In genomic region chr6:10395946-10396577, GRCh38 we compare ENCODE assay signal across 19 cellular contexts. TPM values are rescaled to one million over a fixed set of nuclear protein-coding genes. Genes with fewer than 3 reads are reported as not detected.
DNase-seq lines count a peak whose midpoint lies in the region; ATAC-seq and TF ChIP-seq lines count a peak whose summit lies in the region.
"Had no signal": no experiment of that assay in that cellular context is flagged by ENCODE, and none has a peak within 500 bp of the region (broad histone marks: within the 10 kb centered on the region; RNA-seq: fewer than 3 reads in every experiment).

No MANE protein-coding gene starts in this region.

- H3K27ac ChIP-seq in neural progenitor cell (no peak overlapping the region), OCI-LY7 (ENCODE audit: low read depth, low read length, poor library complexity, severe bottlenecking) (no peak overlapping the region), lower lobe of right lung (no peak overlapping the region)
- H3K27ac ChIP-seq: ascending aorta, colonic mucosa, SJSA1 had no signal

- TF ChIP-seq CTCF in GM06990 (IDR thresholded peaks at IDR 0.05; ENCODE audit: insufficient read depth, low read length, poor library complexity, severe bottlenecking) (no peak), brain (conservative IDR thresholded peaks at IDR 0.05) (no peak), neural progenitor cell (IDR thresholded peaks at IDR 0.05) (no peak), OCI-LY7 (conservative IDR thresholded peaks at IDR 0.05; ENCODE audit: low read length) (no peak), lower lobe of right lung (IDR thresholded peaks at IDR 0.05) (no peak)

- peaks cover 100% of the 10 kb centered on the region for H3K27me3 Mint-ChIP-seq in brain
- peaks cover 93% of the 10 kb centered on the region for H3K27me3 Mint-ChIP-seq in neural progenitor cell (ENCODE audit: insufficient read depth, low read depth)

- H3K4me1 Mint-ChIP-seq in brain (peaks cover 21% of the 10 kb centered on the region), neural progenitor cell (peaks cover 10% of the 10 kb centered on the region)
- H3K4me1 Mint-ChIP-seq: activated CD8-positive, alpha-beta memory T cell treated with anti-CD3 and anti-CD28 coated beads, Interleukin-2, amount 10 ng/mL, durations not matched to agents 7 days and 5 days had no signal

- CTCF ChIA-PET in OCI-LY7 (lab: Charles Lee; ENCODE audit: unreplicated experiment): no interaction called here

- peak overlapping the region; percentile 33; the same call in 1 of the 2 replicates for H3K4me3 ChIP-seq in GM06990 (replicated peaks; ENCODE audit: low read depth, low read length)
- H3K4me3 ChIP-seq in neural progenitor cell: no peak overlapping the region
- H3K4me3 ChIP-seq in OCI-LY7 (ENCODE audit: low read depth, low read length, poor library complexity, severe bottlenecking): no peak overlapping the region
- H3K4me3 ChIP-seq in lower lobe of right lung: no peak overlapping the region
- H3K4me3 ChIP-seq: ascending aorta, colonic mucosa, SJSA1 had no signal

- peaks cover 6% of the 10 kb centered on the region for H3K4me1 ChIP-seq in neural progenitor cell
- no peaks in the 10 kb centered on the region for H3K4me1 ChIP-seq in OCI-LY7 (ENCODE audit: insufficient read depth, low read length, poor library complexity, severe bottlenecking)
- H3K4me1 ChIP-seq in lower lobe of right lung: no peaks in the 10 kb centered on the region
- H3K4me1 ChIP-seq: ascending aorta, colonic mucosa had no signal

- peak overlapping the region in 3 of 5 experiments; percentile 48 to 82 (median 77) for H3K27ac Mint-ChIP-seq in brain
- no peak overlapping the region for H3K27ac Mint-ChIP-seq in neural progenitor cell
- H3K27ac Mint-ChIP-seq: activated CD8-positive, alpha-beta memory T cell treated with anti-CD3 and anti-CD28 coated beads, Interleukin-2, amount 10 ng/mL, durations not matched to agents 7 days and 5 days; T-helper 2 cell treated with Interferon-gamma antibody and Interleukin-4, amounts not matched to agents 5 μg/mL and 100 μg/mL, for 36 hours had no signal

- H3K9me2 ChIP-seq in OCI-LY7 (ENCODE audit: insufficient read depth, low read length): no peaks in the 10 kb centered on the region

- H3K4me3 Mint-ChIP-seq in brain: peak overlapping the region in 3 of 5 experiments; percentile 66 to 69 (median 67)
- no peak overlapping the region for H3K4me3 Mint-ChIP-seq in neural progenitor cell
- H3K4me3 Mint-ChIP-seq: activated CD8-positive, alpha-beta memory T cell treated with anti-CD3 and anti-CD28 coated beads, Interleukin-2, amount 10 ng/mL, durations not matched to agents 7 days and 5 days; T-helper 2 cell treated with Interferon-gamma antibody and Interleukin-4, amounts not matched to agents 5 μg/mL and 100 μg/mL, for 36 hours had no signal

- intact Hi-C loops in OCI-LY7 (cut with micrococcal nuclease; ENCODE audit: unreplicated experiment) (no loop called here), lower lobe of right lung (cut with DNase I) (no loop called here)

- peaks cover 40% of the 10 kb centered on the region for H3F3A ChIP-seq in neural progenitor cell (ENCODE audit: low read depth)

- POLR2A ChIA-PET in OCI-LY7 (lab: Charles Lee): interaction anchor here (0.5 to 0.6 kb wide), 2 partner anchors 12 to 476 kb away, joined by 3 read pairs; no protein-coding TSS in a partner anchor

- H3K9me3 Mint-ChIP-seq in brain (peaks cover 0 to 13% (median 4%) of the 10 kb centered on the region in 5 experiments), neural progenitor cell (peaks cover 7% of the 10 kb centered on the region)

- H3K9me3 ChIP-seq in neural progenitor cell (ENCODE audit: low read depth): no peaks in the 10 kb centered on the region
- no peaks in the 10 kb centered on the region for H3K9me3 ChIP-seq in OCI-LY7 (ENCODE audit: low read length)
- H3K9me3 ChIP-seq in lower lobe of right lung: no peaks in the 10 kb centered on the region
- H3K9me3 ChIP-seq: ascending aorta, colonic mucosa, SJSA1 had no signal

- DNase-seq in GM06990 (ENCODE audit: extremely low read depth, insufficient read length): no peak
- peak; percentile 45 for DNase-seq in M059J (ENCODE audit: low read depth)
- peak; percentile 49 for DNase-seq in neural progenitor cell (ENCODE audit: low spot score)
- DNase-seq in OCI-LY7 (ENCODE audit: low spot score): no peak
- no peak for DNase-seq in lower lobe of right lung
- DNase-seq in activated gamma-delta T cell treated with Interleukin-2 at 50 U/mL for 16 hours: no peak
- DNase-seq: activated CD8-positive, alpha-beta memory T cell treated with anti-CD3 and anti-CD28 coated beads, Interleukin-2, amount 10 ng/mL, durations not matched to agents 7 days and 5 days; activated effector memory CD4-positive, alpha-beta T cell treated with anti-CD3 and anti-CD28 coated beads, Interleukin-2, amount 50 U/mL, for 16 hours; colonic mucosa; Karpas-422; NCI-H1417 treated with DMSO at 0.1 percent for 48 hours had no signal

- H3K9ac ChIP-seq in neural progenitor cell: no peak overlapping the region

- no TSS peak for BruUV-seq in OCI-LY7 (replicated peaks; lab: Mats Ljungman, UMichigan)

- H2AFZ ChIP-seq in neural progenitor cell (replicated peaks) (no peak overlapping the region), OCI-LY7 (ENCODE audit: low read length) (no peak overlapping the region)

- no peak for ATAC-seq in lower lobe of right lung
- ATAC-seq: activated CD8-positive, alpha-beta memory T cell treated with anti-CD3 and anti-CD28 coated beads, Interleukin-2, amount 10 ng/mL, durations not matched to agents 7 days and 5 days; left lobe of liver had no signal

- peaks cover 2% of the 10 kb centered on the region; the same call in 1 of the 2 replicates for H3K27me3 ChIP-seq in GM06990 (replicated peaks; ENCODE audit: control insufficient read depth, insufficient read depth, low read length)
- H3K27me3 ChIP-seq in neural progenitor cell: peaks cover 100% of the 10 kb centered on the region
- peaks cover 95% of the 10 kb centered on the region for H3K27me3 ChIP-seq in lower lobe of right lung (ENCODE audit: low read depth)
- H3K27me3 ChIP-seq: foreskin keratinocyte, SJSA1 had no signal

- peaks cover 82% of the 10 kb centered on the region for H4K20me1 ChIP-seq in neural progenitor cell (ENCODE audit: low read depth)
- no peaks in the 10 kb centered on the region for H4K20me1 ChIP-seq in OCI-LY7 (ENCODE audit: insufficient read depth, low read length)

- no peaks in the 10 kb centered on the region for H3K79me2 ChIP-seq in neural progenitor cell (ENCODE audit: low read depth)
- no peaks in the 10 kb centered on the region for H3K79me2 ChIP-seq in OCI-LY7 (ENCODE audit: insufficient read depth, low read depth, low read length)

- peak overlapping the region; percentile 15 for H3K4me2 ChIP-seq in neural progenitor cell
- H3K4me2 ChIP-seq in OCI-LY7 (ENCODE audit: low read length): no peak overlapping the region

- H3K36me3 ChIP-seq in GM06990 (ENCODE audit: control insufficient read depth, insufficient read depth, low read length): no peaks in the 10 kb centered on the region
- H3K36me3 ChIP-seq in neural progenitor cell: no peaks in the 10 kb centered on the region
- H3K36me3 ChIP-seq in OCI-LY7 (ENCODE audit: insufficient read depth, low read length): no peaks in the 10 kb centered on the region
- H3K36me3 ChIP-seq in lower lobe of right lung: no peaks in the 10 kb centered on the region
- H3K36me3 ChIP-seq: ascending aorta, colonic mucosa had no signal

- H3K36me3 Mint-ChIP-seq in brain (no peaks in the 10 kb centered on the region), neural progenitor cell (no peaks in the 10 kb centered on the region)
- H3K36me3 Mint-ChIP-seq: activated CD8-positive, alpha-beta memory T cell treated with anti-CD3 and anti-CD28 coated beads, Interleukin-2, amount 10 ng/mL, durations not matched to agents 7 days and 5 days had no signal

RNA-seq across cellular contexts. Expression of gene TFAP2A, which starts 18.8 kb away (rescaled TPM):
- 10.8 and 26.6 TPM in 2 replicates for total RNA-seq in M059J (2014; rRNA removed; shearing (Covaris generic))
- 18.1 TPM for polyA plus RNA-seq in brain (ENCODE audit: insufficient read depth, low read depth, low replicate concordance)
- total RNA-seq in neural progenitor cell (ENCODE audit: low replicate concordance) (0.39 and 0.65 TPM in 2 replicates), OCI-LY7 (2022) (2.5 and 3.3 TPM in 2 replicates), lower lobe of right lung (0.47 TPM)
- total RNA-seq in OCI-LY7 (2014; rRNA removed; shearing (Covaris generic)): 0.36 and 2.0 TPM in 2 replicates
- total RNA-seq: endothelial cell of umbilical vein, omental fat pad had no signal

Comparison
In these comparisons a context has a peak if more than half of its experiments do, and no peak if none do; other contexts are left out.
1. DNase-seq: peak in M059J (single experiment) and neural progenitor cell (single experiment); none in GM06990 (single experiment), OCI-LY7 (single experiment), lower lobe of right lung (single experiment) and activated gamma-delta T cell treated with Interleukin-2 at 50 U/mL for 16 hours (single experiment).